In genomic region chr7:358352-358751, GRCh38 we compare ENCODE assay signal across 21 cellular contexts.
A peak's percentile ranks its signal among the peaks of the same experiment; 100 is the strongest.
DNase-seq lines count a peak whose midpoint lies in the region; ATAC-seq, FAIRE-seq and TF ChIP-seq lines count a peak whose summit lies in the region.
"Had no signal": no experiment of that assay in that cellular context is flagged by ENCODE, and none has a peak within 500 bp of the region (broad histone marks: within the 10 kb centered on the region; RNA-seq: fewer than 3 reads in every experiment).

No MANE protein-coding gene starts in this region.

- no peak overlapping the region for H3K27ac ChIP-seq in SK-N-SH (ENCODE audit: low read depth in 2 of 2, low read length in 1 of 2)
- H3K27ac ChIP-seq in kidney (ENCODE audit: low read depth in 2 of 2, low read length in 2 of 2), result no peak overlapping the region
- H3K27ac ChIP-seq: 22Rv1, A549 had no signal

- no peaks in the 10 kb centered on the region for H3K9me3 Mint-ChIP-seq in type B pancreatic cell
- peaks cover 3% of the 10 kb centered on the region for H3K9me3 Mint-ChIP-seq in activated CD8-positive, alpha-beta memory T cell treated with anti-CD3 and anti-CD28 coated beads, Interleukin-2, amount 10 ng/mL, durations not matched to agents 7 days and 5 days (ENCODE audit: low read depth)
- H3K9me3 Mint-ChIP-seq: H9 had no signal

- H4K20me1 ChIP-seq in SK-N-SH (ENCODE audit: insufficient read depth), result no peaks in the 10 kb centered on the region

- no peak overlapping the region for H3K4me3 Mint-ChIP-seq in type B pancreatic cell
- no peak overlapping the region for H3K4me3 Mint-ChIP-seq in activated CD8-positive, alpha-beta memory T cell treated with anti-CD3 and anti-CD28 coated beads, Interleukin-2, amount 10 ng/mL, durations not matched to agents 7 days and 5 days
- H3K4me3 Mint-ChIP-seq: CD8-positive, alpha-beta memory T cell; H9 had no signal

- no peak for TF ChIP-seq RAD21 in SK-N-SH (IDR thresholded peaks at IDR 0.05; ENCODE audit: low read length)

- H3K4me3 ChIP-seq in SK-N-SH (ENCODE audit: low read depth in 2 of 2, low read length in 1 of 2) (no peak overlapping the region), kidney (ENCODE audit: low read length in 2 of 2) (no peak overlapping the region)
- H3K4me3 ChIP-seq: A549 had no signal

- no peaks in the 10 kb centered on the region for H3K36me3 ChIP-seq in SK-N-SH (replicated peaks in 1 of 2; ENCODE audit: control insufficient read depth in 1 of 2, insufficient read depth in 2 of 2, low read length in 1 of 2)
- no peaks in the 10 kb centered on the region for H3K36me3 ChIP-seq in kidney (ENCODE audit: control insufficient read depth in 1 of 2, insufficient read depth in 2 of 2, low read length in 2 of 2)

- 44% methylated on average over 1 of the region's 1 CpG for WGBS in SK-N-SH (ENCODE audit: low lambda C conversion rate)

- CTCF ChIA-PET in SK-N-SH (lab: Yijun Ruan, JAX), result interaction anchor here (0.9 to 1.2 kb wide), 2 partner anchors 36 to 37 kb away, joined by 3 read pairs; no protein-coding TSS in a partner anchor
- CTCF ChIA-PET in activated CD8-positive, alpha-beta memory T cell treated with anti-CD3 and anti-CD28 coated beads, Interleukin-2, amount 10 ng/mL, durations not matched to agents 7 days and 5 days (lab: Charles Lee), result no interaction called here

- H3K4me2 ChIP-seq in SK-N-SH, result no peak overlapping the region
- H3K4me2 ChIP-seq: A549 had no signal

- H3K9me3 ChIP-seq in SK-N-SH, result no peaks in the 10 kb centered on the region
- peaks cover 0 to 5% of the 10 kb centered on the region in 2 donors for H3K9me3 ChIP-seq in kidney (ENCODE audit: control insufficient read depth in 1 of 2, low read length in 2 of 2)
- H3K9me3 ChIP-seq: A549 had no signal

- DNase-seq in SK-N-SH, result no peak
- DNase-seq in stimulated activated CD4-positive, alpha-beta T cell treated with anti-CD3 and anti-CD28 coated beads, Interleukin-4, amount 100 ng/mL, for 1 hour, result peak; percentile 36
- DNase-seq in stimulated activated CD4-positive, alpha-beta T cell treated with anti-CD3 and anti-CD28 coated beads, Interleukin-2, amount 100 ng/mL, for 24 hours, result no peak
- DNase-seq in kidney, result peak; percentile 15
- no peak for DNase-seq in type B pancreatic cell (ENCODE audit: extremely low spot score, unreplicated experiment)
- no peak for DNase-seq in activated CD8-positive, alpha-beta memory T cell treated with anti-CD3 and anti-CD28 coated beads, Interleukin-2, amount 10 ng/mL, durations not matched to agents 7 days and 5 days
- no peak for DNase-seq in NCI-H128 (lab: John Stamatoyannopoulos, UW; ENCODE audit: unreplicated experiment)
- DNase-seq: AML-193; CD8-positive, alpha-beta memory T cell; COR-L47; DMS 273 treated with DMSO at 0.1 percent for 48 hours; DMS53; DND-41; H9 had no signal

- H3K79me2 ChIP-seq in SK-N-SH (ENCODE audit: insufficient read depth), result no peaks in the 10 kb centered on the region

- TF ChIP-seq EP300 in SK-N-SH (IDR thresholded peaks at IDR 0.05; ENCODE audit: borderline replicate concordance in 1 of 2, low read depth in 1 of 2, low read length in 1 of 2), result no peak

- H3K27ac Mint-ChIP-seq in type B pancreatic cell, result peak overlapping the region; percentile 89
- H3K27ac Mint-ChIP-seq in activated CD8-positive, alpha-beta memory T cell treated with anti-CD3 and anti-CD28 coated beads, Interleukin-2, amount 10 ng/mL, durations not matched to agents 7 days and 5 days, result no peak overlapping the region
- H3K27ac Mint-ChIP-seq: H9 had no signal

- no peaks in the 10 kb centered on the region for H3K9me2 ChIP-seq in SK-N-SH

- ATAC-seq in SK-N-SH treated with all-trans-retinoic acid at 6 μM for 48 hours, result no peak
- no peak for ATAC-seq in activated CD8-positive, alpha-beta memory T cell treated with anti-CD3 and anti-CD28 coated beads, Interleukin-2, amount 10 ng/mL, durations not matched to agents 7 days and 5 days

- peaks cover 30% of the 10 kb centered on the region for H3K4me1 Mint-ChIP-seq in type B pancreatic cell (ENCODE audit: unreplicated experiment)
- H3K4me1 Mint-ChIP-seq in activated CD8-positive, alpha-beta memory T cell treated with anti-CD3 and anti-CD28 coated beads, Interleukin-2, amount 10 ng/mL, durations not matched to agents 7 days and 5 days, result peaks cover 27% of the 10 kb centered on the region

- intact Hi-C loops in kidney (cut with DNase I), result no loop called here

- H3K4me1 ChIP-seq in SK-N-SH (ENCODE audit: control insufficient read depth in 1 of 2, insufficient read depth in 2 of 2, low read depth in 1 of 2, low read length in 1 of 2) (no peaks in the 10 kb centered on the region), kidney (ENCODE audit: control insufficient read depth in 1 of 2, insufficient read depth in 1 of 2, low read depth in 1 of 2, low read length in 2 of 2) (peaks cover 0 to 4% of the 10 kb centered on the region in 2 donors)
- H3K4me1 ChIP-seq: A549 had no signal

- peaks cover 10% of the 10 kb centered on the region for H3K27me3 Mint-ChIP-seq in type B pancreatic cell
- no peaks in the 10 kb centered on the region for H3K27me3 Mint-ChIP-seq in activated CD8-positive, alpha-beta memory T cell treated with anti-CD3 and anti-CD28 coated beads, Interleukin-2, amount 10 ng/mL, durations not matched to agents 7 days and 5 days

- no peak for TF ChIP-seq CTCF in SK-N-SH (IDR thresholded peaks at IDR 0.05)
- TF ChIP-seq CTCF in kidney (IDR thresholded peaks at IDR 0.05; ENCODE audit: borderline replicate concordance, extremely low read depth, insufficient read depth), result no peak
- no peak for TF ChIP-seq CTCF in type B pancreatic cell (conservative IDR thresholded peaks at IDR 0.05)

- no peaks in the 10 kb centered on the region for H3K27me3 ChIP-seq in SK-N-SH (ENCODE audit: insufficient read depth)

- H2AFZ ChIP-seq in SK-N-SH (ENCODE audit: low read depth), result no peak overlapping the region

- FAIRE-seq in kidney (lab: Jason Lieb, UNC), result no peak
- FAIRE-seq: A549, G401.6, GM12891, GM19239, H1 had no signal

- no peaks in the 10 kb centered on the region for H3F3A ChIP-seq in SK-N-SH (replicated peaks; ENCODE audit: insufficient read depth)

- POLR2A ChIA-PET in SK-N-SH (lab: Yijun Ruan, JAX), result no interaction called here

- H3K36me3 Mint-ChIP-seq in type B pancreatic cell, result no peaks in the 10 kb centered on the region
- peaks cover 3% of the 10 kb centered on the region for H3K36me3 Mint-ChIP-seq in activated CD8-positive, alpha-beta memory T cell treated with anti-CD3 and anti-CD28 coated beads, Interleukin-2, amount 10 ng/mL, durations not matched to agents 7 days and 5 days

- no peak overlapping the region for H3K9ac ChIP-seq in SK-N-SH
- H3K9ac ChIP-seq in kidney (ENCODE audit: low read length in 2 of 2), result no peak overlapping the region

TF ChIP-seq in SK-N-SH treated with all-trans-retinoic acid at 6 μM for 48 hours, 23 proteins besides CTCF, POLR2A, EP300 and RAD21:
- peak; percentile 86 for TF ChIP-seq ZNF565 (CRISPR knock-in tag; conservative IDR thresholded peaks at IDR 0.05; ENCODE audit: low read depth)
- no peak for TF ChIP-seq ZFP30 (CRISPR knock-in tag; IDR thresholded peaks at IDR 0.05)
- no peak for TF ChIP-seq ZFP3 (CRISPR knock-in tag; IDR thresholded peaks at IDR 0.05)

TF ChIP-seq in SK-N-SH, 30 proteins besides CTCF, POLR2A, EP300 and RAD21:
- TF ChIP-seq USF1 (IDR thresholded peaks at IDR 0.05; ENCODE audit: borderline replicate concordance, low read depth) (no peak), REST (IDR thresholded peaks at IDR 0.05; ENCODE audit: low read depth, low read length) (no peak)

Comparison
In these comparisons a context has a peak if more than half of its experiments do, and no peak if none do; other contexts are left out.
1. DNase-seq: peak in stimulated activated CD4-positive, alpha-beta T cell treated with anti-CD3 and anti-CD28 coated beads, Interleukin-4, amount 100 ng/mL, for 1 hour (single experiment) and kidney (single experiment); none in SK-N-SH (single experiment), stimulated activated CD4-positive, alpha-beta T cell treated with anti-CD3 and anti-CD28 coated beads, Interleukin-2, amount 100 ng/mL, for 24 hours (0 of 2), type B pancreatic cell (single experiment), activated CD8-positive, alpha-beta memory T cell treated with anti-CD3 and anti-CD28 coated beads, Interleukin-2, amount 10 ng/mL, durations not matched to agents 7 days and 5 days (single experiment) and NCI-H128 (single experiment).